ENCODE assay signal across 1 cellular context in genomic region chr6:28940859-28941680, GRCh38.
TF ChIP-seq lines count a peak whose summit lies in the region.

No MANE protein-coding gene starts in this region.

TF ChIP-seq in HepG2, 621 proteins besides CTCF, POLR2A, EP300 and RAD21 (continued from another document and continues in another):
- no peak for TF ChIP-seq HINFP (CRISPR knock-in tag; IDR thresholded peaks at IDR 0.05; ENCODE audit: low read depth)
- TF ChIP-seq NAIF1 (CRISPR knock-in tag; IDR thresholded peaks at IDR 0.05; ENCODE audit: borderline replicate concordance) = peak; percentile 82
- TF ChIP-seq PBX3 (CRISPR knock-in tag; IDR thresholded peaks at IDR 0.05; ENCODE audit: borderline replicate concordance) = no peak
- peak; percentile 69 for TF ChIP-seq GFI1 (CRISPR knock-in tag; IDR thresholded peaks at IDR 0.05; ENCODE audit: borderline replicate concordance)
- no peak for TF ChIP-seq MTA1 (CRISPR knock-in tag; IDR thresholded peaks at IDR 0.05; ENCODE audit: borderline replicate concordance)
- TF ChIP-seq NCOR1 (IDR thresholded peaks at IDR 0.05; ENCODE audit: borderline replicate concordance, low read length) = peak; percentile 93
- 0 out of 2 replicates have a peak, but pooled peaks have one; percentile 44 for TF ChIP-seq FOXM1 (CRISPR knock-in tag; IDR thresholded peaks at IDR 0.05)
- TF ChIP-seq ZBTB25 (CRISPR knock-in tag; IDR thresholded peaks at IDR 0.05) = 0 out of 2 replicates have a peak, but pooled peaks have one; percentile 17
- no peak for TF ChIP-seq ZNF329 (CRISPR knock-in tag; IDR thresholded peaks at IDR 0.05; ENCODE audit: low read depth)
- no peak for TF ChIP-seq SUZ12 (IDR thresholded peaks at IDR 0.05; ENCODE audit: low read depth, low read length)
- peak; percentile 70; the same call in 1 of the 2 replicates for TF ChIP-seq ZBED4 (CRISPR knock-in tag; IDR thresholded peaks at IDR 0.05; ENCODE audit: borderline replicate concordance)
- TF ChIP-seq ZNF20 (CRISPR knock-in tag; IDR thresholded peaks at IDR 0.05) = no peak
- TF ChIP-seq PCBP1 (IDR thresholded peaks at IDR 0.05; ENCODE audit: borderline replicate concordance, low read depth, low read length) = no peak
- peak; percentile 65 for TF ChIP-seq ELF3 (CRISPR knock-in tag; IDR thresholded peaks at IDR 0.05)
- no peak for TF ChIP-seq TCF7L2 (IDR thresholded peaks at IDR 0.05; ENCODE audit: low read depth, low read length)
- TF ChIP-seq POGK (CRISPR knock-in tag; conservative IDR thresholded peaks at IDR 0.05) = no peak
- TF ChIP-seq ZBTB44 (CRISPR knock-in tag; IDR thresholded peaks at IDR 0.05) = no peak
- no peak for TF ChIP-seq PTBP1 (IDR thresholded peaks at IDR 0.05; ENCODE audit: low read depth, low read length, poor library complexity, severe bottlenecking)
- TF ChIP-seq EHMT2 (IDR thresholded peaks at IDR 0.05; ENCODE audit: borderline replicate concordance, low read depth, low read length) = peak; percentile 55; the same call in 1 of the 2 replicates
- TF ChIP-seq TRIM22 (IDR thresholded peaks at IDR 0.05) = no peak
- TF ChIP-seq KDM5B (CRISPR knock-in tag; IDR thresholded peaks at IDR 0.05; ENCODE audit: borderline replicate concordance) = no peak
- TF ChIP-seq KAT2B (IDR thresholded peaks at IDR 0.05; ENCODE audit: borderline replicate concordance, low read depth, low read length) = no peak
- TF ChIP-seq ARHGAP35 (CRISPR knock-in tag; IDR thresholded peaks at IDR 0.05; ENCODE audit: borderline replicate concordance) = no peak
- TF ChIP-seq ZNF234 (CRISPR knock-in tag; conservative IDR thresholded peaks at IDR 0.05) = no peak
- no peak for TF ChIP-seq ZNF562 (CRISPR knock-in tag; IDR thresholded peaks at IDR 0.05; ENCODE audit: borderline replicate concordance)
- TF ChIP-seq ZNF18 (CRISPR knock-in tag; IDR thresholded peaks at IDR 0.05; ENCODE audit: insufficient replicate concordance) = peak; percentile 59
- 0 out of 2 replicates have a peak, but pooled peaks have one; percentile 40 for TF ChIP-seq E2F2 (CRISPR knock-in tag; IDR thresholded peaks at IDR 0.05; ENCODE audit: borderline replicate concordance)
- TF ChIP-seq ISL2 (CRISPR knock-in tag; IDR thresholded peaks at IDR 0.05) = peak; percentile 67
- peak; percentile 80 for TF ChIP-seq GATAD2A (CRISPR knock-in tag; IDR thresholded peaks at IDR 0.05)
- no peak for TF ChIP-seq AKNA (CRISPR knock-in tag; IDR thresholded peaks at IDR 0.05; ENCODE audit: borderline replicate concordance)
- no peak for TF ChIP-seq AHR (CRISPR knock-in tag; IDR thresholded peaks at IDR 0.05)
- TF ChIP-seq NFIC (IDR thresholded peaks at IDR 0.05; ENCODE audit: low read length) = peak; percentile 61; the same call in 1 of the 2 replicates
- no peak for TF ChIP-seq ELK4 (CRISPR knock-in tag; IDR thresholded peaks at IDR 0.05; ENCODE audit: borderline replicate concordance)
- TF ChIP-seq ZNF577 (CRISPR knock-in tag; IDR thresholded peaks at IDR 0.05; ENCODE audit: borderline replicate concordance, low read depth) = no peak
